8 cellular contexts compared by ENCODE assay signal in genomic region chr17:7262192-7263070, GRCh38. TPM values are rescaled to one million over a fixed set of nuclear protein-coding genes. Genes with fewer than 3 reads are reported as not detected.
DNase-seq lines count a peak whose midpoint lies in the region; ATAC-seq and TF ChIP-seq lines count a peak whose summit lies in the region.

CLDN7 (minus strand) TSS chr17:7262478; CDS start chr17:7262043, 435 bp downstream.

- H3K36me3 Mint-ChIP-seq in activated CD8-positive, alpha-beta memory T cell treated with anti-CD3 and anti-CD28 coated beads, Interleukin-2, amount 10 ng/mL, durations not matched to agents 7 days and 5 days, result no peaks in the 10 kb centered on the region
- H3K36me3 Mint-ChIP-seq in WTC11, result peaks cover 5% of the 10 kb centered on the region

- H3K27ac Mint-ChIP-seq in activated CD8-positive, alpha-beta memory T cell treated with anti-CD3 and anti-CD28 coated beads, Interleukin-2, amount 10 ng/mL, durations not matched to agents 7 days and 5 days, result no peak within 1 kb of the TSS
- H3K27ac Mint-ChIP-seq in WTC11, result peak within 1 kb of the TSS; percentile 100

- CTCF ChIA-PET in activated CD8-positive, alpha-beta memory T cell treated with anti-CD3 and anti-CD28 coated beads, Interleukin-2, amount 10 ng/mL, durations not matched to agents 7 days and 5 days (lab: Charles Lee), result interaction anchor here (1.1 to 1.6 kb wide), 3 partner anchors 18 to 41 kb away, joined by 3 to 5 read pairs (median 3); no protein-coding TSS in a partner anchor
- CTCF ChIA-PET in WTC11 (lab: Charles Lee), result interaction anchor here (1.1 to 1.4 kb wide), 3 partner anchors 13 to 48 kb away, joined by 3 to 4 read pairs (median 3); no protein-coding TSS in a partner anchor

- H3K27me3 Mint-ChIP-seq in activated CD8-positive, alpha-beta memory T cell treated with anti-CD3 and anti-CD28 coated beads, Interleukin-2, amount 10 ng/mL, durations not matched to agents 7 days and 5 days, result peaks cover 36% of the 10 kb centered on the region
- no peaks in the 10 kb centered on the region for H3K27me3 Mint-ChIP-seq in WTC11 (ENCODE audit: low read depth)

- peaks cover 8% of the 10 kb centered on the region; the same call in 1 of the 2 replicates for H3K36me3 ChIP-seq in iPS DF 6.9 (ENCODE audit: control insufficient read depth, insufficient read depth, low read length)
- peaks cover 14 to 20% (median 17%) of the 10 kb centered on the region in 3 donors for H3K36me3 ChIP-seq in skeletal muscle tissue (ENCODE audit: control insufficient read depth in 3 of 3, insufficient read depth in 3 of 3, low read length in 3 of 3)

- H3K9ac ChIP-seq in skeletal muscle tissue (ENCODE audit: low read depth in 1 of 3, low read length in 3 of 3), result peak within 1 kb of the TSS in 2 of 3 donors; percentile 59 to 71

- H3K9me3 Mint-ChIP-seq in activated CD8-positive, alpha-beta memory T cell treated with anti-CD3 and anti-CD28 coated beads, Interleukin-2, amount 10 ng/mL, durations not matched to agents 7 days and 5 days (ENCODE audit: low read depth), result no peaks in the 10 kb centered on the region
- H3K9me3 Mint-ChIP-seq in WTC11, result no peaks in the 10 kb centered on the region

- POLR2A ChIA-PET in WTC11 (lab: Charles Lee), result interaction anchor here (1.0 kb wide), 4 partner anchors 11 to 24 kb away, joined by 4 to 6 read pairs (median 6); partner anchors contain the start of genes CTDNEP1 and GABARAP

- TF ChIP-seq CTCF in WTC11 (IDR thresholded peaks at IDR 0.05), result no peak

- H3K27me3 ChIP-seq in iPS DF 6.9 (ENCODE audit: control insufficient read depth, insufficient read depth, low read length) (no peaks in the 10 kb centered on the region), skeletal muscle tissue (ENCODE audit: control insufficient read depth in 3 of 3, insufficient read depth in 3 of 3, low read length in 3 of 3) (peaks cover 25 to 40% (median 37%) of the 10 kb centered on the region in 3 donors)

- peaks cover 2% of the 10 kb centered on the region for H3K4me1 ChIP-seq in iPS DF 6.9 (ENCODE audit: control insufficient read depth, insufficient read depth, low read length)
- peaks cover 13 to 26% (median 20%) of the 10 kb centered on the region in 3 donors for H3K4me1 ChIP-seq in skeletal muscle tissue (ENCODE audit: control insufficient read depth in 3 of 3, insufficient read depth in 3 of 3, low read length in 3 of 3)

- no CpG with 5 or more reads among the region's 71 CpGs for WGBS in iPS DF 6.9 (ENCODE audit: insufficient coverage, insufficient read length)

- H3K4me3 Mint-ChIP-seq in activated CD8-positive, alpha-beta memory T cell treated with anti-CD3 and anti-CD28 coated beads, Interleukin-2, amount 10 ng/mL, durations not matched to agents 7 days and 5 days, result peak within 1 kb of the TSS; percentile 63
- H3K4me3 Mint-ChIP-seq in WTC11, result peak within 1 kb of the TSS; percentile 98

- no peak for ATAC-seq in activated CD8-positive, alpha-beta memory T cell treated with anti-CD3 and anti-CD28 coated beads, Interleukin-2, amount 10 ng/mL, durations not matched to agents 7 days and 5 days
- ATAC-seq in WTC11, result peak; percentile 66

- H3K9me3 ChIP-seq in iPS DF 6.9 (ENCODE audit: control insufficient read depth, insufficient read depth, low read length) (no peaks in the 10 kb centered on the region), skeletal muscle tissue (ENCODE audit: control insufficient read depth in 3 of 3, low read length in 3 of 3) (no peaks in the 10 kb centered on the region)

- no peak within 1 kb of the TSS for H3K27ac ChIP-seq in iPS DF 6.9 (ENCODE audit: low read length)
- H3K27ac ChIP-seq in skeletal muscle tissue (ENCODE audit: low read depth, low read length), result no peak within 1 kb of the TSS

- H3K4me3 ChIP-seq in iPS DF 6.9 (ENCODE audit: low read length), result peak within 1 kb of the TSS; percentile 98
- H3K4me3 ChIP-seq in skeletal muscle tissue (ENCODE audit: low read length in 3 of 3), result peak within 1 kb of the TSS; percentile 36 to 56 (median 45)

- peaks cover 24% of the 10 kb centered on the region for H3K4me1 Mint-ChIP-seq in activated CD8-positive, alpha-beta memory T cell treated with anti-CD3 and anti-CD28 coated beads, Interleukin-2, amount 10 ng/mL, durations not matched to agents 7 days and 5 days
- H3K4me1 Mint-ChIP-seq in WTC11, result peaks cover 26% of the 10 kb centered on the region

- DNase-seq in activated CD8-positive, alpha-beta memory T cell treated with anti-CD3 and anti-CD28 coated beads, Interleukin-2, amount 10 ng/mL, durations not matched to agents 7 days and 5 days, result no peak
- DNase-seq in activated CD8-positive, alpha-beta memory T cell treated with anti-CD3 and anti-CD28 coated beads, Interleukin-2, amount 50 U/mL, for 48 hours, result no peak
- DNase-seq in WTC11 (ENCODE audit: low spot score), result peak; percentile 96
- no peak for DNase-seq in iPS DF 6.9 (ENCODE audit: low read depth, low spot score)
- DNase-seq in KG1 (lab: John Stamatoyannopoulos, UW), result no peak
- no peak for DNase-seq in GM19238 (ENCODE audit: insufficient read length, low spot score)
- DNase-seq in NCI-H82 (lab: John Stamatoyannopoulos, UW), result no peak

TF ChIP-seq in WTC11, 78 proteins besides CTCF, POLR2A, EP300 and RAD21 (continues in another document):
- TF ChIP-seq NR3C1 (CRISPR knock-in tag; conservative IDR thresholded peaks at IDR 0.05; ENCODE audit: low read depth), result no peak
- peak; percentile 66 for TF ChIP-seq SP1 (CRISPR knock-in tag; conservative IDR thresholded peaks at IDR 0.05)
- TF ChIP-seq USF1 (CRISPR knock-in tag; IDR thresholded peaks at IDR 0.05), result peak; percentile 31; the same call in 1 of the 2 replicates
- no peak for TF ChIP-seq E2F4 (CRISPR knock-in tag; IDR thresholded peaks at IDR 0.05; ENCODE audit: borderline replicate concordance, low read depth)
- TF ChIP-seq EMX1 (CRISPR knock-in tag; IDR thresholded peaks at IDR 0.05), result 0 out of 2 replicates have a peak, but pooled peaks have one; percentile 55
- peak; percentile 67; the same call in 1 of the 2 replicates for TF ChIP-seq MAX (CRISPR knock-in tag; IDR thresholded peaks at IDR 0.05)
- peak; percentile 38 for TF ChIP-seq USF2 (CRISPR knock-in tag; IDR thresholded peaks at IDR 0.05)
- no peak for TF ChIP-seq ZNF121 (CRISPR knock-in tag; IDR thresholded peaks at IDR 0.05)
- TF ChIP-seq FOXK1 (CRISPR knock-in tag; IDR thresholded peaks at IDR 0.05), result 0 out of 2 replicates have a peak, but pooled peaks have one; percentile 29
- TF ChIP-seq TEAD1 (CRISPR knock-in tag; IDR thresholded peaks at IDR 0.05), result peak; percentile 76
- TF ChIP-seq ZNF317 (CRISPR knock-in tag; IDR thresholded peaks at IDR 0.05; ENCODE audit: borderline replicate concordance, low read depth), result no peak
- no peak; the same call in 1 of the 2 replicates for TF ChIP-seq FOXP1 (CRISPR knock-in tag; IDR thresholded peaks at IDR 0.05; ENCODE audit: borderline replicate concordance)
- TF ChIP-seq JUN (CRISPR knock-in tag; IDR thresholded peaks at IDR 0.05), result peak; percentile 47; the same call in 1 of the 2 replicates
- 0 out of 2 replicates have a peak, but pooled peaks have one; percentile 35 for TF ChIP-seq HMGXB4 (CRISPR knock-in tag; IDR thresholded peaks at IDR 0.05)
- TF ChIP-seq ETV6 (CRISPR knock-in tag; IDR thresholded peaks at IDR 0.05), result 0 out of 2 replicates have a peak, but pooled peaks have one; percentile 32

RNA-seq across cellular contexts. Expression of gene CLDN7, which starts in this region (rescaled TPM):
- total RNA-seq in activated CD8-positive, alpha-beta memory T cell treated with anti-CD3 and anti-CD28 coated beads, Interleukin-2, amount 10 ng/mL, durations not matched to agents 7 days and 5 days, result 1 to 10 TPM in 1 of 2 experiments, under 1 TPM in 1; 0.66 to 1.9 TPM
- 131 to 136 TPM (median 136 TPM) in 3 replicates for total RNA-seq in WTC11 (2021)
- not detected for total RNA-seq in skeletal muscle tissue

Comparison
In these comparisons a context has a peak if more than half of its experiments do, and no peak if none do; other contexts are left out.
1. RNA of gene CLDN7 (total RNA-seq): 131 to 136 TPM in WTC11; 0.66 to 1.9 TPM in activated CD8-positive, alpha-beta memory T cell treated with anti-CD3 and anti-CD28 coated beads, Interleukin-2, amount 10 ng/mL, durations not matched to agents 7 days and 5 days and not detected in skeletal muscle tissue (single experiment); every median in the first group is over 10 times any median in the second.